ENCODE assay signal across 8 cellular contexts in the genomic region with DNA sequence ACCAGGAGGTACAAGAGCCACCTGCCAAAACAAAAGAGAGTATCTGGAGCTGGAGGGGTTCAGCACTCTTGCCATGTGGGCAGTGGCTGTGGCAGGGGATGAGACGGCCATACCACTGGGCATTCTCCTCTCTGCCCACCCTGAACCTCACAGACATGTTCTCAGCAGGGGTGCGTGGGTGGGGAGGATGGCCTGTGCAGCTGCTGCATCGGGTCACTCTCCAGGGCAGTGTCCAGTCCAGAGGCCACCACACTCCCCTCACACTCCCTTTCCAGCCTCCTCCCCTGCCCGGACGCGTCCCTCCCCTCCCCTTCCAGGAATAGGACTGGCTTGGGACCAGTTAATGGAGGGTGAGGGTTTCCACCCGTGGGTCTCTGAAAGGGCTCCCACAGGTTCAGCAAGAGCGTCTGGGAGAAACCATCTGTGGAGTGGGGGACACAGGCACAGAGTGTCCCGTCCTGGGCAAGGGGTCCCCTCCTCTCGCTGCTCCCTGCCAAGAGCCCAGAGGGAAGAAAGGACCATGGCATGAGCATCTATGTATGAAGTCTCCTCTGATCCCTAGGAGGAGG. TPM values are rescaled to one million over a fixed set of nuclear protein-coding genes. Genes with fewer than 3 reads are reported as not detected.
A peak's percentile ranks its signal among the peaks of the same experiment; 100 is the strongest.
DNase-seq lines count a peak whose midpoint lies in the region; ATAC-seq and TF ChIP-seq lines count a peak whose summit lies in the region.

No MANE protein-coding gene starts in this region.

- CTCF ChIA-PET in RWPE1 (lab: Yijun Ruan, JAX), result interaction anchor here (0.6 to 1.4 kb wide), 2 partner anchors 32 to 145 kb away, joined by 3 to 4 read pairs; a partner anchor contains a TSS

- no peak for TF ChIP-seq POLR2A in ovary (IDR thresholded peaks at IDR 0.05)

- 1 to 14% (median 3%) methylated on average over 10 of the region's 10 CpGs for WGBS in ovary, 3 donors

- no peaks in the 10 kb centered on the region for H3K36me3 ChIP-seq in CD4-positive, CD25-positive, alpha-beta regulatory T cell (ENCODE audit: control insufficient read depth, insufficient read depth, low read length)
- H3K36me3 ChIP-seq in ovary, result no peaks in the 10 kb centered on the region

- no peak for DNase-seq in CD4-positive, CD25-positive, alpha-beta regulatory T cell
- no peak for DNase-seq in RWPE1 (ENCODE audit: low spot score)
- peak; percentile 39 for DNase-seq in fibroblast of gingiva (ENCODE audit: low read depth)
- peak; percentile 68 to 76 (median 72) for DNase-seq in ovary
- no peak for DNase-seq in posterior cingulate gyrus
- no peak for DNase-seq in NCI-H524 treated with DMSO at 0.1 percent for 48 hours (lab: John Stamatoyannopoulos, UW)
- no peak for DNase-seq in midbrain (lab: John Stamatoyannopoulos, UW)

- peaks cover 3% of the 10 kb centered on the region for H3K36me3 Mint-ChIP-seq in CD4-positive, CD25-positive, alpha-beta regulatory T cell

- peak overlapping the region; percentile 76 to 89 (median 85) for H3K4me3 Mint-ChIP-seq in CD4-positive, CD25-positive, alpha-beta regulatory T cell

- H3K4me3 ChIP-seq in CD4-positive, CD25-positive, alpha-beta regulatory T cell (ENCODE audit: low read depth, low read length), result peak overlapping the region; percentile 77
- H3K4me3 ChIP-seq in ovary, result peak overlapping the region; percentile 64

- no peaks in the 10 kb centered on the region for H3K9me3 Mint-ChIP-seq in CD4-positive, CD25-positive, alpha-beta regulatory T cell

- H3K9me3 ChIP-seq in CD4-positive, CD25-positive, alpha-beta regulatory T cell (ENCODE audit: control insufficient read depth in 2 of 2, low read length in 2 of 2), result no peaks in the 10 kb centered on the region
- no peaks in the 10 kb centered on the region for H3K9me3 ChIP-seq in ovary

- peak overlapping the region; percentile 65 to 90 (median 74) for H3K27ac Mint-ChIP-seq in CD4-positive, CD25-positive, alpha-beta regulatory T cell

- no peak for ATAC-seq in CD4-positive, CD25-positive, alpha-beta regulatory T cell (ENCODE audit: low read depth in 2 of 2)
- no peak for ATAC-seq in GM21723 (IDR thresholded peaks at IDR 0.05; ENCODE audit: unreplicated experiment)

- POLR2A ChIA-PET in RWPE1 (lab: Yijun Ruan, JAX; ENCODE audit: low non-redundant PET), result no interaction called here

- H3K4me1 ChIP-seq in CD4-positive, CD25-positive, alpha-beta regulatory T cell (ENCODE audit: control insufficient read depth, insufficient read depth, low read length, poor library complexity, severe bottlenecking), result peaks cover 8% of the 10 kb centered on the region
- H3K4me1 ChIP-seq in ovary (ENCODE audit: insufficient read depth), result peaks cover 23% of the 10 kb centered on the region

- peaks cover 0 to 21% (median 3%) of the 10 kb centered on the region in 4 donors for H3K4me1 Mint-ChIP-seq in CD4-positive, CD25-positive, alpha-beta regulatory T cell

- H3K27me3 ChIP-seq in CD4-positive, CD25-positive, alpha-beta regulatory T cell (ENCODE audit: control insufficient read depth, insufficient read depth, low read length), result no peaks in the 10 kb centered on the region
- H3K27me3 ChIP-seq in ovary, result no peaks in the 10 kb centered on the region

- peak; percentile 83 for TF ChIP-seq EP300 in ovary (IDR thresholded peaks at IDR 0.05)

- intact Hi-C loops in ovary (cut with DNase I) (loop anchor here in 2 of 4 donors (2.0 kb wide), 2 partner anchors 17 to 31 kb away; a partner anchor contains a TSS), posterior cingulate gyrus (cut with DNase I) (loop anchor here (5.0 to 10.0 kb wide), 2 partner anchors 74 to 117 kb away; a partner anchor contains a TSS)

- H3K27ac ChIP-seq in CD4-positive, CD25-positive, alpha-beta regulatory T cell (ENCODE audit: insufficient read depth, low read length, poor library complexity, severe bottlenecking), result no peak overlapping the region
- H3K27ac ChIP-seq in RWPE1, result peak overlapping the region; percentile 63
- peak overlapping the region; percentile 74 to 90 for H3K27ac ChIP-seq in ovary

- peaks cover 7% of the 10 kb centered on the region for H3K27me3 Mint-ChIP-seq in CD4-positive, CD25-positive, alpha-beta regulatory T cell

- no peak for TF ChIP-seq CTCF in RWPE1 (conservative IDR thresholded peaks at IDR 0.05; ENCODE audit: low read depth)
- TF ChIP-seq CTCF in ovary (IDR thresholded peaks at IDR 0.05), result no peak

RNA-seq across cellular contexts. Expression of a gene that starts 0.5 kb away (rescaled TPM):
- 4.6 TPM for total RNA-seq in CD4-positive, CD25-positive, alpha-beta regulatory T cell
- 1 to 10 TPM; 1.4 to 3.2 (median 2.1) TPM for polyA plus RNA-seq in CD4-positive, CD25-positive, alpha-beta regulatory T cell
- 1,000 to 10,000 TPM in 3 of 7 donors, 100 to 1,000 TPM in 4; 472 to 1,524 (median 759) TPM for total RNA-seq in ovary
- 1,000 to 10,000 TPM in 1 of 2 donors, 100 to 1,000 TPM in 1; 796 to 1,393 TPM for polyA plus RNA-seq in ovary

RNA-seq across cellular contexts. Expression of a gene that starts 17.3 kb away (rescaled TPM):
- 21.0 TPM for total RNA-seq in CD4-positive, CD25-positive, alpha-beta regulatory T cell
- polyA plus RNA-seq in CD4-positive, CD25-positive, alpha-beta regulatory T cell, result 10 to 100 TPM in 1 of 4 donors, 1 to 10 TPM in 3; 6.0 to 10.8 (median 7.8) TPM
- 100 to 1,000 TPM in 4 of 7 donors, 10 to 100 TPM in 3; 48.4 to 160 (median 116) TPM for total RNA-seq in ovary
- 10 to 100 TPM; 73.1 to 88.7 TPM for polyA plus RNA-seq in ovary

RNA-seq across cellular contexts. Expression of a gene that starts 31.2 kb away (rescaled TPM):
- 5.7 TPM for total RNA-seq in CD4-positive, CD25-positive, alpha-beta regulatory T cell
- not detected for polyA plus RNA-seq in CD4-positive, CD25-positive, alpha-beta regulatory T cell
- 1,000 to 10,000 TPM in 3 of 7 donors, 100 to 1,000 TPM in 4; 499 to 1,495 (median 773) TPM for total RNA-seq in ovary
- 1,000 to 10,000 TPM in 1 of 2 donors, 100 to 1,000 TPM in 1; 952 to 1,168 TPM for polyA plus RNA-seq in ovary

RNA-seq across cellular contexts. Expression of a gene that starts 36.9 kb away (rescaled TPM):
- not detected for total RNA-seq in CD4-positive, CD25-positive, alpha-beta regulatory T cell
- polyA plus RNA-seq in CD4-positive, CD25-positive, alpha-beta regulatory T cell, result not detected
- total RNA-seq in ovary, result 10 to 100 TPM in 1 of 7 donors, 1 to 10 TPM in 6; 1.2 to 17.3 (median 3.5) TPM
- 1 to 10 TPM; 6.1 to 6.4 TPM for polyA plus RNA-seq in ovary

RNA-seq across cellular contexts. Expression of a gene that starts 38.4 kb away (rescaled TPM):
- 64.9 TPM for total RNA-seq in CD4-positive, CD25-positive, alpha-beta regulatory T cell
- 1 to 10 TPM; 2.2 to 4.1 (median 3.6) TPM for polyA plus RNA-seq in CD4-positive, CD25-positive, alpha-beta regulatory T cell
- 100 to 1,000 TPM in 2 of 7 donors, 10 to 100 TPM in 5; 45.4 to 142 (median 68.2) TPM for total RNA-seq in ovary
- 10 to 100 TPM; 28.9 to 59.2 TPM for polyA plus RNA-seq in ovary

Comparison
In these comparisons a context has a peak if more than half of its experiments do, and no peak if none do; other contexts are left out.
1. DNase-seq: peak in fibroblast of gingiva (single experiment) and ovary (5 of 5); none in CD4-positive, CD25-positive, alpha-beta regulatory T cell (0 of 3), RWPE1 (single experiment), posterior cingulate gyrus (0 of 10), NCI-H524 treated with DMSO at 0.1 percent for 48 hours (single experiment) and midbrain (single experiment).
2. RNA of a gene that starts 0.5 kb away (total RNA-seq): 472 to 1,524 TPM in ovary; 4.6 TPM in CD4-positive, CD25-positive, alpha-beta regulatory T cell (single experiment); every median in the first group is over 10 times any median in the second.
3. RNA of a gene that starts 31.2 kb away (total RNA-seq): 499 to 1,495 TPM in ovary; 5.7 TPM in CD4-positive, CD25-positive, alpha-beta regulatory T cell (single experiment); every median in the first group is over 10 times any median in the second.